In genomic region chr6:5314191-5314865, GRCh38 we compare ENCODE assay signal across 1 cellular context.
TF ChIP-seq lines count a peak whose summit lies in the region.

No MANE protein-coding gene starts in this region.

TF ChIP-seq in H1, 55 proteins besides CTCF, POLR2A, EP300 and RAD21 (continued from another document):
- no peak for TF ChIP-seq JUND (IDR thresholded peaks at IDR 0.05; ENCODE audit: low read length)
TF ChIP-seq in H1: peak in this region for 0.
